In genomic region chr11:122229611-122230386, GRCh38 we compare ENCODE assay signal across 13 cellular contexts.
DNase-seq lines count a peak whose midpoint lies in the region; ATAC-seq, FAIRE-seq and TF ChIP-seq lines count a peak whose summit lies in the region.
"Had no signal": no experiment of that assay in that cellular context is flagged by ENCODE, and none has a peak within 500 bp of the region (broad histone marks: within the 10 kb centered on the region; RNA-seq: fewer than 3 reads in every experiment).

No MANE protein-coding gene starts in this region.

- H3K27me3 ChIP-seq in right cardiac atrium (ENCODE audit: control insufficient read depth, insufficient read depth) (no peaks in the 10 kb centered on the region), prostate gland (replicated peaks; ENCODE audit: insufficient read depth) (no peaks in the 10 kb centered on the region)

- FAIRE-seq in RCC 7860 (lab: Jason Lieb, UNC) = no peak
- FAIRE-seq: urothelium cell line had no signal

- DNase-seq in ELF-1 (ENCODE audit: low read depth, low spot score) (peak; percentile 51), SW480 (ENCODE audit: low spot score) (peak; percentile 89), right cardiac atrium (peak in 2 of 3 donors; percentile 19 to 56), pons (ENCODE audit: low spot score) (peak; percentile 56), DMS114 treated with DMSO at 0.1 percent for 48 hours (lab: John Stamatoyannopoulos, UW; ENCODE audit: unreplicated experiment) (no peak), prostate gland (ENCODE audit: low spot score) (no peak), RCC 7860 (ENCODE audit: low spot score) (no peak)
- DNase-seq: activated CD4-positive, alpha-beta T cell treated with anti-CD3 and anti-CD28 coated beads for 48 hours; activated effector memory CD4-positive, alpha-beta T cell treated with Interleukin-2 at 50 U/mL for 16 hours; NCI-H2081 treated with DMSO at 0.1 percent for 48 hours; SIG-M5 had no signal

- TF ChIP-seq POLR2A in prostate gland (IDR thresholded peaks at IDR 0.05) = no peak

- peaks cover 9% of the 10 kb centered on the region for H3K4me1 ChIP-seq in right cardiac atrium (ENCODE audit: control insufficient read depth, insufficient read depth, low read length)
- no peaks in the 10 kb centered on the region for H3K4me1 ChIP-seq in prostate gland (replicated peaks)

- WGBS in right cardiac atrium = 51% methylated on average over 22 of the region's 22 CpGs
- 46% methylated on average over 22 of the region's 22 CpGs for WGBS in prostate gland

- no peaks in the 10 kb centered on the region for H3K36me3 ChIP-seq in prostate gland

- intact Hi-C loops in right cardiac atrium (cut with DNase I) = no loop called here
- intact Hi-C loops in prostate gland (cut with DNase I) = no loop called here

- H3K9me3 ChIP-seq in right cardiac atrium (ENCODE audit: control insufficient read depth, low read length) = no peaks in the 10 kb centered on the region
- H3K9me3 ChIP-seq in prostate gland = no peaks in the 10 kb centered on the region

- H3K4me3 ChIP-seq in right cardiac atrium (ENCODE audit: low read length) (no peak overlapping the region), prostate gland (no peak overlapping the region)

- ATAC-seq in right cardiac atrium (peak; percentile 57 to 89), GM18907 (IDR thresholded peaks at IDR 0.05; ENCODE audit: unreplicated experiment) (no peak)

- H3K27ac ChIP-seq in right cardiac atrium (ENCODE audit: low read length) (peak overlapping the region; percentile 4), prostate gland (no peak overlapping the region)

- TF ChIP-seq CTCF in prostate gland (IDR thresholded peaks at IDR 0.05) = no peak

Comparison
In these comparisons a context has a peak if more than half of its experiments do, and no peak if none do; other contexts are left out.
1. DNase-seq: peak in ELF-1 (single experiment), SW480 (single experiment), right cardiac atrium (2 of 3) and pons (single experiment); none in DMS114 treated with DMSO at 0.1 percent for 48 hours (single experiment), prostate gland (single experiment) and RCC 7860 (single experiment).